ENCODE assay signal across 15 cellular contexts in the genomic region with DNA sequence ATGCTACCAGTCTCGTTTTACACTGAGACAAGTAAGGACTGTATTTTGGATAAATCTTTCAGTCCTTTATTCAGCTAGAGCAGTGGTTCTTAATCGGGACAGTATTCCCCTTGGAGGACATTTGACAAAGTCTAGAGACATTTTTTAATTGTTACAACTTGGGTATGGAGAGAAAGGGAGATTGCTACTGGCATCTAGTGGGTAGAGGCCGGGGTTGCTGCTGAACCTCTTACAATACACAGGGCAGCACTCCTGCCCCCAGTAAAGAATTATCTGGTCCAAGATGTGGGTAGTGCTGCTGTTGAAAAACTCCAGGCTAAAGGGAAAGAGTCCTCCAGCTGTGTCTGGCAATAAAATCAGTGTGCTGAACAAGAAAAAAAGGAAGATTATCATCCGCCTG.
DNase-seq lines count a peak whose midpoint lies in the region; ATAC-seq and TF ChIP-seq lines count a peak whose summit lies in the region.
"Had no signal": no experiment of that assay in that cellular context is flagged by ENCODE, and none has a peak within 500 bp of the region (broad histone marks: within the 10 kb centered on the region; RNA-seq: fewer than 3 reads in every experiment).

No MANE protein-coding gene starts in this region.

- no peak overlapping the region for H2BK120ac ChIP-seq in H9 (ENCODE audit: low read depth, low read length, poor library complexity, severe bottlenecking)

- no peak overlapping the region for H3K9ac ChIP-seq in H9 (ENCODE audit: extremely low read depth, insufficient read length, low read length)

- DNase-seq in GM06990 (ENCODE audit: extremely low read depth, insufficient read length) (no peak), HT-29 (ENCODE audit: low spot score) (peak; percentile 47), left kidney (ENCODE audit: low read depth, low spot score) (peak; percentile 38), GM03348 (ENCODE audit: low spot score) (no peak), H9 (no peak), NCI-H1694 (lab: John Stamatoyannopoulos, UW) (no peak)
- DNase-seq: activated naive CD8-positive, alpha-beta T cell treated with anti-CD3 and anti-CD28 coated beads, Interleukin-2, amount 10 ng/mL, durations not matched to agents 7 days and 5 days; activated T-cell treated with anti-CD3 and anti-CD28 coated beads, Interleukin-2, amount 50 U/mL, for 24 hours; central memory CD4-positive, alpha-beta T cell; foreskin keratinocyte; NCI-H2171; occipital lobe had no signal

- H3K14ac ChIP-seq in H9 (ENCODE audit: insufficient read depth, low read length) = no peak overlapping the region

- no CpG with 5 or more reads among the region's 4 CpGs for WGBS in H9 (ENCODE audit: extremely low coverage, insufficient read length, low lambda C conversion rate)

- H3K36me3 Mint-ChIP-seq in H9 (ENCODE audit: insufficient read depth in 1 of 3, low read depth in 3 of 3) = peaks cover 0 to 7% (median 3%) of the 10 kb centered on the region in 3 experiments; a peak in 4 of 7 replicates
- H3K36me3 Mint-ChIP-seq: activated naive CD8-positive, alpha-beta T cell treated with anti-CD3 and anti-CD28 coated beads, Interleukin-2, amount 10 ng/mL, durations not matched to agents 7 days and 5 days had no signal

- H3K9me3 Mint-ChIP-seq in H9 = peaks cover 6 to 8% of the 10 kb centered on the region in 2 experiments; a peak in 2 of 5 replicates

- no peak overlapping the region for H4K5ac ChIP-seq in H9 (ENCODE audit: insufficient read length, low read depth, low read length)

- H3K18ac ChIP-seq in H9 (ENCODE audit: insufficient read length, low read depth, low read length) = no peak overlapping the region

- no peaks in the 10 kb centered on the region for H3K23me2 ChIP-seq in H9 (ENCODE audit: insufficient read length, low read depth, low read length, poor library complexity, severe bottlenecking)

- H2BK15ac ChIP-seq in H9 (ENCODE audit: low read depth, low read length) = no peak overlapping the region

- no peaks in the 10 kb centered on the region for H3K79me1 ChIP-seq in H9 (ENCODE audit: insufficient read depth, low read depth, low read length, poor library complexity, severe bottlenecking)

- no peak overlapping the region for H3K4me3 Mint-ChIP-seq in H9
- H3K4me3 Mint-ChIP-seq: activated naive CD8-positive, alpha-beta T cell treated with anti-CD3 and anti-CD28 coated beads, Interleukin-2, amount 10 ng/mL, durations not matched to agents 7 days and 5 days; activated T-cell treated with anti-CD3 and anti-CD28 coated beads, Interleukin-2, amount 50 U/mL, for 24 hours had no signal

- H3K27ac ChIP-seq in VCaP = no peak overlapping the region
- H3K27ac ChIP-seq in H9 (ENCODE audit: insufficient read length, low read depth, low read length) = no peak overlapping the region
- H3K27ac ChIP-seq: foreskin keratinocyte, SJSA1 had no signal

- H3K23ac ChIP-seq in H9 (ENCODE audit: insufficient read length, low read depth, low read length) = no peak overlapping the region

- TF ChIP-seq CTCF in GM06990 (IDR thresholded peaks at IDR 0.05; ENCODE audit: insufficient read depth, low read length, poor library complexity, severe bottlenecking) (peak; percentile 44), VCaP (conservative IDR thresholded peaks at IDR 0.05) (peak; percentile 76), H9 (conservative IDR thresholded peaks at IDR 0.05) (no peak; the same call in none of the 3 replicates)

- H3K27me3 ChIP-seq in GM06990 (replicated peaks; ENCODE audit: control insufficient read depth, insufficient read depth, low read length) (no peaks in the 10 kb centered on the region), H9 (ENCODE audit: insufficient read depth, low read length) (no peaks in the 10 kb centered on the region)
- H3K27me3 ChIP-seq: foreskin keratinocyte, SJSA1 had no signal

- no peaks in the 10 kb centered on the region for H3K4me1 ChIP-seq in H9 (ENCODE audit: insufficient read depth, low read length)
- H3K4me1 ChIP-seq: foreskin keratinocyte, SJSA1 had no signal

- H3K4me1 Mint-ChIP-seq in H9 = no peaks in the 10 kb centered on the region
- H3K4me1 Mint-ChIP-seq: activated naive CD8-positive, alpha-beta T cell treated with anti-CD3 and anti-CD28 coated beads, Interleukin-2, amount 10 ng/mL, durations not matched to agents 7 days and 5 days had no signal

- no peaks in the 10 kb centered on the region for H4K20me1 ChIP-seq in H9 (ENCODE audit: control insufficient read depth, insufficient read depth, insufficient read length)

- no peaks in the 10 kb centered on the region for H3K9me3 ChIP-seq in H9 (ENCODE audit: control insufficient read depth, low read depth, low read length)
- H3K9me3 ChIP-seq: SJSA1 had no signal

- no peak overlapping the region for H4K91ac ChIP-seq in H9 (ENCODE audit: insufficient read length, low read depth, low read length)

- H2BK12ac ChIP-seq in H9 (ENCODE audit: insufficient read length, low read depth, low read length) = no peak overlapping the region

- no peak overlapping the region for H2BK5ac ChIP-seq in H9 (ENCODE audit: insufficient read length, low read length)

- H2AK5ac ChIP-seq in H9 (ENCODE audit: insufficient read length, low read length) = no peak overlapping the region

- no peak overlapping the region for H3K56ac ChIP-seq in H9 (ENCODE audit: insufficient read length, low read depth, low read length)

- no peak overlapping the region for H3T11ph ChIP-seq in H9 (ENCODE audit: low read length)

- ATAC-seq in HG02981 (IDR thresholded peaks at IDR 0.05; ENCODE audit: unreplicated experiment) = no peak
- ATAC-seq: foreskin keratinocyte had no signal

- no peak overlapping the region for H4K8ac ChIP-seq in H9 (replicated peaks; ENCODE audit: insufficient read length, low read depth, low read length)

- no peak overlapping the region for H2BK20ac ChIP-seq in H9 (ENCODE audit: low read depth, low read length, poor library complexity, severe bottlenecking)

- H3K4me2 ChIP-seq in H9 (ENCODE audit: insufficient read depth, insufficient read length, low read length) = no peak overlapping the region

- H3K4me3 ChIP-seq in GM06990 (replicated peaks; ENCODE audit: low read depth, low read length) = no peak overlapping the region
- H3K4me3 ChIP-seq: SJSA1 had no signal

- H3K4ac ChIP-seq in H9 (ENCODE audit: low read depth, low read length) = no peak overlapping the region

- peaks cover 6% of the 10 kb centered on the region for H3K27me3 Mint-ChIP-seq in H9 (ENCODE audit: low read depth)
- H3K27me3 Mint-ChIP-seq: activated naive CD8-positive, alpha-beta T cell treated with anti-CD3 and anti-CD28 coated beads, Interleukin-2, amount 10 ng/mL, durations not matched to agents 7 days and 5 days had no signal

- H3K79me2 ChIP-seq in H9 (ENCODE audit: insufficient read depth, low read length) = no peaks in the 10 kb centered on the region

- H3K27ac Mint-ChIP-seq in H9 = no peak overlapping the region
- H3K27ac Mint-ChIP-seq: activated naive CD8-positive, alpha-beta T cell treated with anti-CD3 and anti-CD28 coated beads, Interleukin-2, amount 10 ng/mL, durations not matched to agents 7 days and 5 days; activated T-cell treated with anti-CD3 and anti-CD28 coated beads, Interleukin-2, amount 50 U/mL, for 24 hours had no signal

- H3K36me3 ChIP-seq in GM06990 (ENCODE audit: control insufficient read depth, insufficient read depth, low read length) = no peaks in the 10 kb centered on the region
- H3K36me3 ChIP-seq: SJSA1 had no signal

- H2AFZ ChIP-seq in H9 (ENCODE audit: low read length) = no peak overlapping the region

Comparison
In these comparisons a context has a peak if more than half of its experiments do, and no peak if none do; other contexts are left out.
1. DNase-seq: peak in HT-29 (single experiment) and left kidney (single experiment); none in GM06990 (single experiment), GM03348 (single experiment), H9 (single experiment) and NCI-H1694 (single experiment).